In the genomic region with DNA sequence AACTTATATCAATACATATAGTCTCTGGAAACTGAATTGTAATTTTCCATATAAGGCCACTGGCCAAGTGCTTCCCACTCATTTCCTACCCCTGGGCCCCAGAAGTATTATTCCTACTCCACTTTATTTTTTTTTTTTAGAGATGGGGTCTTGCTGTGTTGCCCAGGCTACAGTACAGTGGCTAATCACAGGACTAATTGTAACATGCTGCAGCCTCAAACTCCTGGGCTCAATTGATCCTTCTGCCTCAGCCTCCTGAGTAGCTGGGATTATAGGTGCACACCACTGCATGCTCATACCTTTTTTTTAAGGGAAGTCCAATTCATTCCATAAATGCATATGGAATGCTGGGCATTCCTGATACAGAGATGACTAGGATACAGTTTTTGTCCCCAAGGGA, we compare ENCODE assay signal across 33 cellular contexts.
"Had no signal": no experiment of that assay in that cellular context is flagged by ENCODE, and none has a peak within 500 bp of the region (broad histone marks: within the 10 kb centered on the region; RNA-seq: fewer than 3 reads in every experiment).

No MANE protein-coding gene starts in this region.

- H3K4me1 ChIP-seq: adrenal gland, body of pancreas, breast epithelium had no signal

- H3K27me3 ChIP-seq: adrenal gland, body of pancreas, brain microvascular endothelial cell, breast epithelium had no signal

- FAIRE-seq: astrocyte, TTC549 had no signal

- DNase-seq: activated B cell treated with CpG ODN at 0.5 μM for 24 hours; activated CD4-positive, alpha-beta memory T cell treated with anti-CD3 and anti-CD28 coated beads for 36 hours; activated CD4-positive, alpha-beta T cell treated with anti-CD3 and anti-CD28 coated beads for 4 hours; activated CD4-positive, alpha-beta T cell treated with anti-CD3 and anti-CD28 coated beads, Interleukin-2, amount 10 ng/mL, durations not matched to agents 24 days and 14 days; activated CD4-positive, alpha-beta T cell treated with anti-CD3 and anti-CD28 coated beads, Interleukin-2, amount 50 U/mL, for 1 hour; activated CD4-positive, alpha-beta T cell treated with anti-CD3 and anti-CD28 coated beads, Interleukin-2, amount 50 U/mL, for 4 hours; activated CD4-positive, CD25-positive, alpha-beta regulatory T cell treated with anti-CD3 and anti-CD28 coated beads, Interleukin-2, amount 50 U/mL, for 72 hours; activated CD8-positive, alpha-beta memory T cell treated with anti-CD3 and anti-CD28 coated beads, Interleukin-2, amount 50 U/mL, for 4 hours; activated CD8-positive, alpha-beta T cell treated with anti-CD3 and anti-CD28 coated beads for 36 hours; activated effector memory CD4-positive, alpha-beta T cell treated with anti-CD3 and anti-CD28 coated beads, Interleukin-2, amount 50 U/mL, for 16 hours; activated gamma-delta T cell treated with Interleukin-2 at 50 U/mL for 16 hours; activated naive CD4-positive, alpha-beta T cell; activated naive CD4-positive, alpha-beta T cell treated with anti-CD3 and anti-CD28 coated beads, Interleukin-2, amount 10 ng/mL, durations not matched to agents 7 days and 5 days; activated naive CD8-positive, alpha-beta T cell treated with anti-CD3 and anti-CD28 coated beads for 36 hours; activated T-cell treated with anti-CD3 and anti-CD28 coated beads for 4 hours; activated T-cell treated with anti-CD3 and anti-CD28 coated beads, Interleukin-2, amount 50 U/mL, for 1 hour; activated T-cell treated with anti-CD3 and anti-CD28 coated beads, Interleukin-2, amount 50 U/mL, for 4 hours; activated T-cell treated with anti-CD3 and anti-CD28 coated beads, Interleukin-2, amount 50 U/mL, for 72 hours; adrenal gland; amniotic stem cell; aorta; body of pancreas; brain microvascular endothelial cell; central memory CD4-positive, alpha-beta T cell; T-helper 1 cell; T-helper 2 cell; T-helper 9 cell had no signal

- ATAC-seq: activated CD8-positive, alpha-beta T cell treated with anti-CD3 and anti-CD28 coated beads for 36 hours; activated naive CD4-positive, alpha-beta T cell treated with anti-CD3 and anti-CD28 coated beads, Interleukin-2, amount 50 U/mL, for 72 hours; activated T-cell treated with anti-CD3 and anti-CD28 coated beads, Interleukin-2, amount 50 U/mL, for 4 hours; activated T-cell treated with anti-CD3 and anti-CD28 coated beads, Interleukin-2, amount 50 U/mL, for 72 hours; activated T-helper 17 cell treated with anti-CD3 and anti-CD28 coated beads, Interleukin-2, amount 50 U/mL, for 72 hours had no signal

- H3K9me3 ChIP-seq: adrenal gland, body of pancreas, breast epithelium had no signal

- H3K27ac ChIP-seq: adrenal gland, brain microvascular endothelial cell, breast epithelium, VCaP had no signal

- H3K36me3 ChIP-seq: adrenal gland, brain microvascular endothelial cell, breast epithelium had no signal

- H3K4me3 ChIP-seq: adrenal gland, body of pancreas, breast epithelium had no signal
